ENCODE assay signal across 8 cellular contexts in genomic region chr14:36550899-36551298, GRCh38. TPM values are rescaled to one million over a fixed set of nuclear protein-coding genes. Genes with fewer than 3 reads are reported as not detected.
"Had no signal": no experiment of that assay in that cellular context is flagged by ENCODE, and none has a peak within 500 bp of the region (broad histone marks: within the 10 kb centered on the region; RNA-seq: fewer than 3 reads in every experiment).

No MANE protein-coding gene starts in this region.

- H3K4me3 ChIP-seq: GM12878 had no signal

- FAIRE-seq: G401.6, GM12878, GM12891, GM12892, GM18507, GM19239 had no signal

- DNase-seq: GDM1, GF-D8 had no signal

- ATAC-seq: GM12878 had no signal

RNA-seq across cellular contexts. Expression of gene NKX2-1, which starts 30.9 kb away (rescaled TPM):
- total RNA-seq: GM12878 had no signal

RNA-seq across cellular contexts. Expression of gene NKX2-8, which starts 31.5 kb away (rescaled TPM):
- total RNA-seq: GM12878 had no signal
- polyA plus RNA-seq: GM12878 had no signal
